ENCODE assay signal across 13 cellular contexts in genomic region chr2:208031608-208032019, GRCh38. TPM values are rescaled to one million over a fixed set of nuclear protein-coding genes. Genes with fewer than 3 reads are reported as not detected.
A peak's percentile ranks its signal among the peaks of the same experiment; 100 is the strongest.
DNase-seq lines count a peak whose midpoint lies in the region; ATAC-seq, FAIRE-seq and TF ChIP-seq lines count a peak whose summit lies in the region.
"Had no signal": no experiment of that assay in that cellular context is flagged by ENCODE, and none has a peak within 500 bp of the region (broad histone marks: within the 10 kb centered on the region; RNA-seq: fewer than 3 reads in every experiment).

No MANE protein-coding gene starts in this region.

- no peak for TF ChIP-seq EP300 in gastroesophageal sphincter (IDR thresholded peaks at IDR 0.05)

- H3K4me1 ChIP-seq in PC-9 (replicated peaks; ENCODE audit: insufficient read depth) (peaks cover 39% of the 10 kb centered on the region), heart right ventricle (peaks cover 0 to 12% (median 5%) of the 10 kb centered on the region in 9 donors), smooth muscle cell (ENCODE audit: low read depth) (no peaks in the 10 kb centered on the region), gastroesophageal sphincter (no peaks in the 10 kb centered on the region)
- H3K4me1 ChIP-seq: SJCRH30 had no signal

- H3K9ac ChIP-seq in smooth muscle cell (ENCODE audit: low read depth) = peak overlapping the region; percentile 35

- H3K27ac ChIP-seq in PC-9 (peak overlapping the region; percentile 33), heart right ventricle (peak overlapping the region in 2 of 10 donors; percentile 3 to 33), smooth muscle cell (ENCODE audit: low read depth) (peak overlapping the region; percentile 80), gastroesophageal sphincter (no peak overlapping the region)
- H3K27ac ChIP-seq: SJCRH30, skin epidermis had no signal

- no peaks in the 10 kb centered on the region for H3K9me3 ChIP-seq in PC-9 (ENCODE audit: insufficient read depth, low read depth)
- peaks cover 0 to 6% (median 0%) of the 10 kb centered on the region in 11 donors for H3K9me3 ChIP-seq in heart right ventricle
- H3K9me3 ChIP-seq in smooth muscle cell (replicated peaks; ENCODE audit: low read depth) = no peaks in the 10 kb centered on the region
- no peaks in the 10 kb centered on the region for H3K9me3 ChIP-seq in gastroesophageal sphincter
- H3K9me3 ChIP-seq: SJCRH30 had no signal

- WGBS in heart right ventricle, 2 donors = 24 to 25% methylated on average over 7 of the region's 7 CpGs
- WGBS in smooth muscle cell (ENCODE audit: low lambda C conversion rate) = 16% methylated on average over 7 of the region's 7 CpGs
- 50 to 76% methylated on average over 7 of the region's 7 CpGs for WGBS in gastroesophageal sphincter (ENCODE audit: low coverage in 1 of 2), 2 donors

- BruUV-seq in PC-9 (replicated peaks; lab: Mats Ljungman, UMichigan) = no TSS peak

- TF ChIP-seq CTCF in PC-9 (conservative IDR thresholded peaks at IDR 0.05) = no peak
- TF ChIP-seq CTCF in heart right ventricle (IDR thresholded peaks at IDR 0.05) = no peak
- no peak for TF ChIP-seq CTCF in smooth muscle cell (IDR thresholded peaks at IDR 0.05; ENCODE audit: borderline replicate concordance, insufficient read depth, poor library complexity, severe bottlenecking)
- TF ChIP-seq CTCF in gastroesophageal sphincter (IDR thresholded peaks at IDR 0.05) = no peak

- peak; percentile 26 for FAIRE-seq in GM12891 (lab: Jason Lieb, UNC)

- H3K27me3 ChIP-seq in PC-9 (ENCODE audit: insufficient read depth, low read depth) = no peaks in the 10 kb centered on the region
- no peaks in the 10 kb centered on the region for H3K27me3 ChIP-seq in heart right ventricle
- no peaks in the 10 kb centered on the region for H3K27me3 ChIP-seq in smooth muscle cell (ENCODE audit: low read depth)
- no peaks in the 10 kb centered on the region for H3K27me3 ChIP-seq in gastroesophageal sphincter
- H3K27me3 ChIP-seq: SJCRH30 had no signal

- no peaks in the 10 kb centered on the region for H3K9me2 ChIP-seq in PC-9 (ENCODE audit: insufficient read depth)

- peak in 7 of 8 donors; percentile 20 to 75 (median 66) for ATAC-seq in heart right ventricle
- no peak for ATAC-seq in GM19023 (IDR thresholded peaks at IDR 0.05; ENCODE audit: unreplicated experiment)
- ATAC-seq in gastroesophageal sphincter = no peak

- H3K4me3 ChIP-seq in PC-9 = no peak overlapping the region
- no peak overlapping the region for H3K4me3 ChIP-seq in heart right ventricle
- H3K4me3 ChIP-seq in smooth muscle cell = no peak overlapping the region
- no peak overlapping the region for H3K4me3 ChIP-seq in gastroesophageal sphincter
- H3K4me3 ChIP-seq: SJCRH30, skin epidermis had no signal

- H3F3A ChIP-seq in PC-9 (ENCODE audit: insufficient read depth, low read depth) (peaks cover 17% of the 10 kb centered on the region; the same call in 1 of the 2 replicates), smooth muscle cell (ENCODE audit: low read depth) (no peaks in the 10 kb centered on the region)

- TF ChIP-seq POLR2A in GM12891 (IDR thresholded peaks at IDR 0.05; ENCODE audit: low read depth, low read length) = no peak
- TF ChIP-seq POLR2A in gastroesophageal sphincter (IDR thresholded peaks at IDR 0.05) = no peak

- CTCF ChIA-PET in PC-9 (lab: Charles Lee) = interaction anchor here (0.7 kb wide), 1 partner anchor 237 kb away, joined by 3 read pairs; no protein-coding TSS in a partner anchor

- no peaks in the 10 kb centered on the region for H4K20me1 ChIP-seq in PC-9 (ENCODE audit: insufficient read depth)
- no peaks in the 10 kb centered on the region for H4K20me1 ChIP-seq in smooth muscle cell (ENCODE audit: low read depth)

- H3K79me2 ChIP-seq in PC-9 (ENCODE audit: low read depth) = no peaks in the 10 kb centered on the region
- no peaks in the 10 kb centered on the region for H3K79me2 ChIP-seq in smooth muscle cell (ENCODE audit: low read depth)

- DNase-seq in GM12891 (ENCODE audit: insufficient read length, low spot score) = no peak
- peak; percentile 42 to 92 for DNase-seq in PC-9
- no peak for DNase-seq in heart right ventricle
- DNase-seq in smooth muscle cell (lab: John Stamatoyannopoulos, UW; ENCODE audit: unreplicated experiment) = no peak
- no peak for DNase-seq in activated T-cell treated with anti-CD3 and anti-CD28 coated beads, Interleukin-2, amount 50 U/mL, for 1 hour
- no peak for DNase-seq in iPS-NIHi7 (ENCODE audit: extremely low spot score)
- DNase-seq: activated naive CD4-positive, alpha-beta T cell treated with anti-CD3 and anti-CD28 coated beads for 36 hours; NCI-H1092; NCI-H526; SJCRH30 had no signal

- intact Hi-C loops in PC-9 (cut with micrococcal nuclease; ENCODE audit: unreplicated experiment) (loop anchor here (5.0 kb wide), 1 partner anchor 184 kb away; no protein-coding TSS in a partner anchor), heart right ventricle (cut with DNase I) (loop anchor here in 5 of 10 donors (5.0 to 10.0 kb wide), 3 partner anchors 57 to 284 kb away; partner anchors contain the start of gene FZD5 (in 3 of the 5))

- H2AFZ ChIP-seq in PC-9 (0 out of 2 replicates have a peak overlapping the region, but pooled peaks have one; percentile 21), smooth muscle cell (ENCODE audit: low read depth) (peak overlapping the region; percentile 97)

- POLR2A ChIA-PET in PC-9 (lab: Charles Lee; ENCODE audit: unreplicated experiment) = no interaction called here

- H3K4me2 ChIP-seq in PC-9 (peak overlapping the region; percentile 39), smooth muscle cell (peak overlapping the region; percentile 61)

- H3K36me3 ChIP-seq in PC-9 (ENCODE audit: low read depth) = no peaks in the 10 kb centered on the region
- no peaks in the 10 kb centered on the region for H3K36me3 ChIP-seq in heart right ventricle
- no peaks in the 10 kb centered on the region for H3K36me3 ChIP-seq in smooth muscle cell (ENCODE audit: low read depth)
- no peaks in the 10 kb centered on the region for H3K36me3 ChIP-seq in gastroesophageal sphincter
- H3K36me3 ChIP-seq: SJCRH30 had no signal

TF ChIP-seq in GM12891, 5 proteins besides CTCF, POLR2A, EP300 and RAD21:
- TF ChIP-seq POU2F2 (IDR thresholded peaks at IDR 0.05; ENCODE audit: low read depth, low read length) = no peak
- TF ChIP-seq POLR2AphosphoS5 (IDR thresholded peaks at IDR 0.05; ENCODE audit: low read depth, low read length) = no peak
- TF ChIP-seq PAX5 (IDR thresholded peaks at IDR 0.05; ENCODE audit: insufficient read depth, low read length, severe bottlenecking) = no peak
- TF ChIP-seq SPI1 (IDR thresholded peaks at IDR 0.05; ENCODE audit: low read depth, low read length) = peak; percentile 82
- no peak for TF ChIP-seq TAF1 (IDR thresholded peaks at IDR 0.05; ENCODE audit: low read depth, low read length)
TF ChIP-seq in GM12891: peak in this region for 1.

RNA-seq across cellular contexts. Expression of gene PLEKHM3, which starts 6.3 kb away (rescaled TPM):
- polyA plus RNA-seq in GM12891 (2012; ENCODE audit: low read depth, missing spikeins) = 1.7 TPM
- 7.7 and 8.4 TPM in 2 replicates for total RNA-seq in PC-9 (2021)
- 10 to 100 TPM in 9 of 10 donors, 1 to 10 TPM in 1; 9.9 to 16.2 (median 15.2) TPM for total RNA-seq in heart right ventricle
- 1 to 10 TPM; 2.5 to 8.5 TPM for polyA plus RNA-seq in heart right ventricle
- total RNA-seq in smooth muscle cell = 10.3 and 11.3 TPM in 2 replicates
- 3.2 and 3.8 TPM in 2 replicates for polyA plus RNA-seq in smooth muscle cell
- total RNA-seq in gastroesophageal sphincter = 10 to 100 TPM; 21.4 to 35.5 (median 29.7) TPM

Comparison
In these comparisons a context has a peak if more than half of its experiments do, and no peak if none do; other contexts are left out.
1. DNase-seq: peak in PC-9 (2 of 2); none in GM12891 (single experiment), heart right ventricle (0 of 2), smooth muscle cell (single experiment), activated T-cell treated with anti-CD3 and anti-CD28 coated beads, Interleukin-2, amount 50 U/mL, for 1 hour (single experiment) and iPS-NIHi7 (single experiment).
2. H3K27ac ChIP-seq: peak in PC-9 (single experiment) and smooth muscle cell (single experiment); none in gastroesophageal sphincter (0 of 4).
3. ATAC-seq: peak in heart right ventricle (7 of 8); none in GM19023 (single experiment) and gastroesophageal sphincter (single experiment).